8 cellular contexts compared by ENCODE assay signal in the genomic region with DNA sequence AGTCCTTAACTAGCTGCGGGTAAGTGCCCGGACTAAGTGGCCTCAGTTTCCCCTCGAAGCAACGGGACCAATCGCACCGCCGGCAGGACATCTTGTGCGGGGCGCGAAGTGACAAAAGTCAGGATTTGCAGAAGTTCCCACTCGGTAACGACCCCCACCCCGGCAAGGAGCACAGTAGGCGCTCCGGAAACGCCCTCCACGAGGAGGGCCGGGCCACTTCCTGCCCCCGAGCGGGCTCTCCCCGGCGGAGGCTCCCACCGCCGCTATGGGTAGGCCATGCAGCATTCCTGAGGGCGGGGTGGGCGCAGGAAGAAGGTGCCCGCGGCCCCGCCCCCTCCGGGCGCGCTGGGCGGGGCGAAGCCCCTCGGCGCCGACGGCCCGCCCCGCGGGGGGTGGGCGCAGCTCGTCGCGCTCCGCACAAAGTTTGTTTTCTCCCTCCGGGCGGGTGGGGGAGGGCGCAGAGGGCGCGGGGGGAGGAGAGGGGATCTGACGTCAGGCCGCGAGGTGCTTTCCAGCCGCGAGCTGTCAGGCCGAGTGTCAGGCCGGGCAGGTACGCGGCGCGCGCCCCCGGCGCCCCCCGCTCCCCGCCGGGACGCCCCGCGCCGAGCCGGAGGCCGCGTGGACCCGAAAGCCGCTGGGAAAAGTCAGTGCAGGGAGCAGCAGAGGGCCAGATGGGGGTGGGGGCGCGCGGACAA. TPM values are rescaled to one million over a fixed set of nuclear protein-coding genes. Genes with fewer than 3 reads are reported as not detected.
DNase-seq lines count a peak whose midpoint lies in the region; ATAC-seq and TF ChIP-seq lines count a peak whose summit lies in the region.

A gene (plus strand): TSS at position 495 of the 695 bp plus-strand sequence. CDS start 5,178 bp downstream, outside the sequence.

- peak within 1 kb of the TSS; percentile 94 for H3K4me3 Mint-ChIP-seq in activated naive CD8-positive, alpha-beta T cell treated with anti-CD3 and anti-CD28 coated beads, Interleukin-2, amount 10 ng/mL, durations not matched to agents 7 days and 5 days

- intact Hi-C loops in Right ventricle myocardium inferior (cut with DNase I) = loop anchor here (5.0 kb wide), 1 partner anchor 34 kb away; a partner anchor contains a TSS
- intact Hi-C loops in posterior vena cava (cut with DNase I) = no loop called here
- intact Hi-C loops in upper lobe of right lung (cut with DNase I) = no loop called here

- H3K27me3 Mint-ChIP-seq in activated naive CD8-positive, alpha-beta T cell treated with anti-CD3 and anti-CD28 coated beads, Interleukin-2, amount 10 ng/mL, durations not matched to agents 7 days and 5 days = no peaks in the 10 kb centered on the region

- peak within 1 kb of the TSS; percentile 86 for H3K27ac ChIP-seq in upper lobe of right lung

- TF ChIP-seq CTCF in upper lobe of right lung (IDR thresholded peaks at IDR 0.05) = no peak

- H3K9me3 ChIP-seq in upper lobe of right lung = no peaks in the 10 kb centered on the region

- DNase-seq in Daoy (ENCODE audit: low read depth) (peak; percentile 92), KG1 (lab: John Stamatoyannopoulos, UW) (peak; percentile 76), SW480 (ENCODE audit: low spot score) (peak; percentile 90), Right ventricle myocardium inferior (ENCODE audit: missing footprints) (peak; percentile 85), posterior vena cava (ENCODE audit: low spot score) (peak; percentile 88), upper lobe of right lung (peak; percentile 91)
- DNase-seq in activated naive CD8-positive, alpha-beta T cell treated with anti-CD3 and anti-CD28 coated beads, Interleukin-2, amount 10 ng/mL, durations not matched to agents 7 days and 5 days = peak; percentile 96

- H3K27me3 ChIP-seq in upper lobe of right lung = no peaks in the 10 kb centered on the region

- H3K9me3 Mint-ChIP-seq in activated naive CD8-positive, alpha-beta T cell treated with anti-CD3 and anti-CD28 coated beads, Interleukin-2, amount 10 ng/mL, durations not matched to agents 7 days and 5 days = no peaks in the 10 kb centered on the region

- H3K4me1 ChIP-seq in upper lobe of right lung = peaks cover 18% of the 10 kb centered on the region

- no peaks in the 10 kb centered on the region for H3K36me3 ChIP-seq in upper lobe of right lung

- peak within 1 kb of the TSS; percentile 81 for H3K4me3 ChIP-seq in upper lobe of right lung

- peak within 1 kb of the TSS; percentile 97 for H3K27ac Mint-ChIP-seq in activated naive CD8-positive, alpha-beta T cell treated with anti-CD3 and anti-CD28 coated beads, Interleukin-2, amount 10 ng/mL, durations not matched to agents 7 days and 5 days

- ATAC-seq in GM21576 (IDR thresholded peaks at IDR 0.05; ENCODE audit: unreplicated experiment) (peak; percentile 61), Right ventricle myocardium inferior (peak; percentile 85), upper lobe of right lung (peak; percentile 94)
- peak; percentile 82 for ATAC-seq in activated naive CD8-positive, alpha-beta T cell treated with anti-CD3 and anti-CD28 coated beads, Interleukin-2, amount 10 ng/mL, durations not matched to agents 7 days and 5 days (ENCODE audit: low read depth)

- H3K36me3 Mint-ChIP-seq in activated naive CD8-positive, alpha-beta T cell treated with anti-CD3 and anti-CD28 coated beads, Interleukin-2, amount 10 ng/mL, durations not matched to agents 7 days and 5 days = peaks cover 15% of the 10 kb centered on the region

- POLR2A ChIA-PET in activated naive CD8-positive, alpha-beta T cell treated with anti-CD3 and anti-CD28 coated beads, Interleukin-2, amount 10 ng/mL, durations not matched to agents 7 days and 5 days (lab: Charles Lee) = interaction anchor here (0.9 to 10.0 kb wide), 12 partner anchors 9 to 619 kb away, joined by 3 to 195 read pairs (median 5); a partner anchor contains a TSS

- peaks cover 32% of the 10 kb centered on the region for H3K4me1 Mint-ChIP-seq in activated naive CD8-positive, alpha-beta T cell treated with anti-CD3 and anti-CD28 coated beads, Interleukin-2, amount 10 ng/mL, durations not matched to agents 7 days and 5 days

RNA-seq across cellular contexts. Expression of the gene that starts here (rescaled TPM):
- total RNA-seq in Daoy (2014; rRNA removed; shearing (Covaris generic)) = 22.0 and 27.7 TPM in 2 replicates
- 10 to 100 TPM; 32.2 to 33.1 TPM for total RNA-seq in activated naive CD8-positive, alpha-beta T cell treated with anti-CD3 and anti-CD28 coated beads, Interleukin-2, amount 10 ng/mL, durations not matched to agents 7 days and 5 days
- total RNA-seq in Right ventricle myocardium inferior (4.5 TPM), posterior vena cava (1 to 10 TPM; 5.3 to 7.6 TPM), upper lobe of right lung (16.8 TPM)

Comparison
In these comparisons a context has a peak if more than half of its experiments do, and no peak if none do; other contexts are left out.
1. Peak in every context shown above with its lines: DNase-seq, ATAC-seq, H3K4me3 ChIP-seq and H3K27ac ChIP-seq.